In genomic region chr2:17752281-17752680, GRCh38 we compare ENCODE assay signal across 8 cellular contexts. TPM values are rescaled to one million over a fixed set of nuclear protein-coding genes. Genes with fewer than 3 reads are reported as not detected.
DNase-seq lines count a peak whose midpoint lies in the region; ATAC-seq, FAIRE-seq and TF ChIP-seq lines count a peak whose summit lies in the region.

No MANE protein-coding gene starts in this region.

- H3K27ac Mint-ChIP-seq in CD4-positive, alpha-beta memory T cell: peak overlapping the region in 5 of 7 donors; percentile 41 to 95 (median 94)

- H2AFZ ChIP-seq in SU-DHL-6 (ENCODE audit: low read depth, low read length, severe bottlenecking) (no peak overlapping the region), HepG2 (ENCODE audit: low read length) (no peak overlapping the region)

- peaks cover 19 to 34% (median 24%) of the 10 kb centered on the region in 4 donors for H3K4me1 Mint-ChIP-seq in CD4-positive, alpha-beta memory T cell

- peak; percentile 23 for ATAC-seq in GM21576 (IDR thresholded peaks at IDR 0.05; ENCODE audit: unreplicated experiment)
- no peak for ATAC-seq in HepG2

- no peak for FAIRE-seq in HepG2 (lab: Jason Lieb, UNC)

- H3K27me3 Mint-ChIP-seq in CD4-positive, alpha-beta memory T cell: no peaks in the 10 kb centered on the region

- peaks cover 0 to 9% of the 10 kb centered on the region in 2 donors for H3K36me3 Mint-ChIP-seq in CD4-positive, alpha-beta memory T cell

- peaks cover 31% of the 10 kb centered on the region for H3F3A ChIP-seq in SU-DHL-6 (ENCODE audit: insufficient read depth)

- H3K4me2 ChIP-seq in SU-DHL-6 (ENCODE audit: low read depth, low read length, poor library complexity, severe bottlenecking) (peak overlapping the region; percentile 99), HepG2 (ENCODE audit: low read depth, low read length) (peak overlapping the region; percentile 65)

- H3K9ac ChIP-seq in SU-DHL-6 (ENCODE audit: low read length): peak overlapping the region; percentile 98
- peak overlapping the region; percentile 97 for H3K9ac ChIP-seq in HepG2 (ENCODE audit: insufficient read depth, low read depth, low read length)

- CTCF ChIA-PET in CD4-positive, alpha-beta memory T cell (lab: Charles Lee; ENCODE audit: partially characterized antibody): no interaction called here
- CTCF ChIA-PET in HepG2 (lab: Yijun Ruan, JAX; ENCODE audit: low intra/inter-chr PET ratio, low total read pairs): no interaction called here

- no peak for TF ChIP-seq CTCF in SU-DHL-6 (IDR thresholded peaks at IDR 0.05; ENCODE audit: insufficient read depth, low read length, poor library complexity, severe bottlenecking)
- TF ChIP-seq CTCF in HepG2 (CRISPR knock-in tag; IDR thresholded peaks at IDR 0.05): no peak

- H3K9me3 ChIP-seq in CD4-positive, alpha-beta memory T cell (ENCODE audit: control insufficient read depth in 1 of 2, low read length in 2 of 2): no peaks in the 10 kb centered on the region
- H3K9me3 ChIP-seq in SU-DHL-6 (ENCODE audit: insufficient read depth, low read length) (no peaks in the 10 kb centered on the region), HepG2 (ENCODE audit: low read length) (no peaks in the 10 kb centered on the region)

- no peaks in the 10 kb centered on the region for H3K9me2 ChIP-seq in SU-DHL-6 (replicated peaks; ENCODE audit: insufficient read depth, low read length)

- no peaks in the 10 kb centered on the region for H3K27me3 ChIP-seq in CD4-positive, alpha-beta memory T cell (ENCODE audit: insufficient read depth, low read length)
- no peaks in the 10 kb centered on the region for H3K27me3 ChIP-seq in SU-DHL-6 (ENCODE audit: low read length)
- no peaks in the 10 kb centered on the region; a peak in 1 of 5 replicates for H3K27me3 ChIP-seq in HepG2 (ENCODE audit: control insufficient read depth in 1 of 2, insufficient read depth in 2 of 2, low read length in 2 of 2)

- H3K4me1 ChIP-seq in CD4-positive, alpha-beta memory T cell (ENCODE audit: insufficient read depth, low read length): peaks cover 31% of the 10 kb centered on the region
- H3K4me1 ChIP-seq in HepG2 (ENCODE audit: insufficient read depth, low read length): peaks cover 39% of the 10 kb centered on the region

- H3K27ac ChIP-seq in CD4-positive, alpha-beta memory T cell (ENCODE audit: low read depth, low read length): no peak overlapping the region
- H3K27ac ChIP-seq in SU-DHL-6 (ENCODE audit: low read depth, low read length) (peak overlapping the region; percentile 91), HepG2 (ENCODE audit: extremely low read length, insufficient read depth, low read length) (peak overlapping the region; percentile 99)

- POLR2A ChIA-PET in CD4-positive, alpha-beta memory T cell (lab: Charles Lee; ENCODE audit: partially characterized antibody): no interaction called here
- POLR2A ChIA-PET in HepG2 (lab: Yijun Ruan, JAX): no interaction called here

- H4K20me1 ChIP-seq in SU-DHL-6 (ENCODE audit: low read depth, low read length) (peaks cover 25% of the 10 kb centered on the region), HepG2 (ENCODE audit: insufficient read depth, low read length) (no peaks in the 10 kb centered on the region)

- in situ Hi-C loops in HepG2 (cut with HindIII; ENCODE audit: extremely low pct_ligation_motif_present, low pct_unique_long_range_greater_than_20kb): loop anchor here (10.0 kb wide), 1 partner anchor 207 kb away; the partner anchor contains the start of gene VSNL1

- BruUV-seq in HepG2 (replicated peaks; lab: Mats Ljungman, UMichigan): no TSS peak

- WGBS in HepG2 (ENCODE audit: low lambda C conversion rate): 33% methylated on average over 4 of the region's 4 CpGs

- H3K9me3 Mint-ChIP-seq in CD4-positive, alpha-beta memory T cell: no peaks in the 10 kb centered on the region

- DNase-seq in CD4-positive, alpha-beta memory T cell: no peak
- no peak for DNase-seq in HepG2 (ENCODE audit: low spot score)
- DNase-seq in NCI-H1417 treated with DMSO at 0.1 percent for 48 hours (lab: John Stamatoyannopoulos, UW): no peak
- DNase-seq in globus pallidus (ENCODE audit: low spot score): no peak
- no peak for DNase-seq in activated gamma-delta T cell (lab: John Stamatoyannopoulos, UW)
- DNase-seq in DMS114 treated with DMSO at 0.1 percent for 48 hours (lab: John Stamatoyannopoulos, UW; ENCODE audit: unreplicated experiment): no peak

- H3K4me3 Mint-ChIP-seq in CD4-positive, alpha-beta memory T cell: peak overlapping the region; percentile 84 to 97 (median 94)

- no peak for TF ChIP-seq POLR2A in HepG2 (IDR thresholded peaks at IDR 0.05; ENCODE audit: insufficient read depth in 1 of 2, low read depth in 2 of 2, low read length in 2 of 2)

- no peak for TF ChIP-seq EP300 in HepG2 (IDR thresholded peaks at IDR 0.05; ENCODE audit: low read depth in 2 of 2, low read length in 2 of 2)
- no peak for TF ChIP-seq EP300 in HepG2 (CRISPR knock-in tag; IDR thresholded peaks at IDR 0.05; ENCODE audit: borderline replicate concordance)

- H3K36me3 ChIP-seq in CD4-positive, alpha-beta memory T cell (ENCODE audit: insufficient read depth, low read length): no peaks in the 10 kb centered on the region
- H3K36me3 ChIP-seq in SU-DHL-6 (ENCODE audit: low read length) (peaks cover 7% of the 10 kb centered on the region; the same call in 1 of the 2 replicates), HepG2 (replicated peaks in 1 of 2; ENCODE audit: control insufficient read depth in 1 of 2, insufficient read depth in 2 of 2, low read length in 2 of 2) (no peaks in the 10 kb centered on the region)

- H3K4me3 ChIP-seq in CD4-positive, alpha-beta memory T cell (ENCODE audit: low read length in 2 of 2): no peak overlapping the region
- H3K4me3 ChIP-seq in SU-DHL-6 (ENCODE audit: insufficient read depth, low read length, poor library complexity, severe bottlenecking) (peak overlapping the region; percentile 90), HepG2 (replicated peaks in 1 of 3; ENCODE audit: insufficient read depth in 1 of 3, low read depth in 2 of 3, low read length in 3 of 3) (peak overlapping the region; percentile 82 to 95 (median 93); a peak in 5 of 6 replicates)

- H3K79me2 ChIP-seq in SU-DHL-6 (ENCODE audit: insufficient read depth, low read length) (peaks cover 93% of the 10 kb centered on the region), HepG2 (ENCODE audit: insufficient read depth, low read length) (peaks cover 69% of the 10 kb centered on the region)

- intact Hi-C loops in CD4-positive, alpha-beta memory T cell (cut with micrococcal nuclease): no loop called here
- intact Hi-C loops in HepG2 (cut with micrococcal nuclease; ENCODE audit: unreplicated experiment): loop anchor here (2.0 to 5.0 kb wide), 2 partner anchors 33 to 210 kb away; partner anchors contain the start of gene VSNL1

- TF ChIP-seq RAD21 in HepG2 (CRISPR knock-in tag; IDR thresholded peaks at IDR 0.05): no peak

RNA-seq across cellular contexts. Expression of gene SMC6, which starts 1.3 kb away (rescaled TPM):
- total RNA-seq in CD4-positive, alpha-beta memory T cell: 10 to 100 TPM; 19.1 to 19.2 TPM
- 10 to 100 TPM in 1 of 2 donors, 1 to 10 TPM in 1; 4.8 to 15.8 TPM for polyA plus RNA-seq in CD4-positive, alpha-beta memory T cell
- 55.3 and 69.4 TPM in 2 replicates for total RNA-seq in HepG2 (2016; rRNA removed; fragmentation: Illumina TruSeq; extraction: Trizol)
- total RNA-seq in HepG2 (2016; cell fraction: cytosol; rRNA removed; fragmentation: Illumina TruSeq; extraction: Trizol; ENCODE audit: low read depth): 14.4 and 14.5 TPM in 2 replicates
- 52.1 and 68.7 TPM in 2 replicates for total RNA-seq in HepG2 (2016; cell fraction: insoluble cytoplasmic fraction; rRNA removed; fragmentation: Illumina TruSeq; extraction: Trizol)
- total RNA-seq in HepG2 (2016; cell fraction: membrane; rRNA removed; fragmentation: Illumina TruSeq; extraction: Trizol): 26.1 and 32.5 TPM in 2 replicates
- 75.8 and 81.7 TPM in 2 replicates for total RNA-seq in HepG2 (2016; cell fraction: nucleus; rRNA removed; fragmentation: Illumina TruSeq; extraction: Trizol)
- polyA plus RNA-seq in HepG2 (2011; rRNA removed): 15.2 and 18.9 TPM in 2 replicates
- polyA plus RNA-seq in HepG2 (2011; cell fraction: cytosol; rRNA removed): 4.3 and 5.9 TPM in 2 replicates
- polyA plus RNA-seq in HepG2 (2011; cell fraction: nucleus; rRNA removed): 26.5 and 26.6 TPM in 2 replicates
- polyA plus RNA-seq in HepG2 (2012): 20.2 and 23.1 TPM in 2 replicates
- polyA plus RNA-seq in HepG2 (2016; cell fraction: cytosol; fragmentation: Illumina TruSeq; extraction: Trizol; ENCODE audit: low read depth): 1.1 and 1.3 TPM in 2 replicates
- polyA plus RNA-seq in HepG2 (2016; cell fraction: insoluble cytoplasmic fraction; fragmentation: Illumina TruSeq; extraction: Trizol; ENCODE audit: low read depth): 48.7 and 51.1 TPM in 2 replicates
- polyA plus RNA-seq in HepG2 (2016; cell fraction: membrane; fragmentation: Illumina TruSeq; extraction: Trizol; ENCODE audit: low read depth): 3.5 and 3.7 TPM in 2 replicates
- 95.1 and 101 TPM in 2 replicates for polyA plus RNA-seq in HepG2 (2016; cell fraction: nucleus; fragmentation: Illumina TruSeq; extraction: Trizol; ENCODE audit: insufficient read depth, low read depth)
- 11.0 and 14.6 TPM in 2 replicates for polyA minus RNA-seq in HepG2 (2011; rRNA and poly(A)+ RNA removed; ENCODE audit: low replicate concordance)
- polyA minus RNA-seq in HepG2 (2011; cell fraction: cytosol; rRNA and poly(A)+ RNA removed): 13.0 and 15.1 TPM in 2 replicates
- polyA minus RNA-seq in HepG2 (2011; cell fraction: nucleus; rRNA and poly(A)+ RNA removed): 65.0 and 69.2 TPM in 2 replicates

RNA-seq across cellular contexts. Expression of gene GEN1, which starts 1.7 kb away (rescaled TPM):
- 1 to 10 TPM; 6.2 TPM for total RNA-seq in CD4-positive, alpha-beta memory T cell
- under 1 TPM; 0.22 to 0.65 TPM for polyA plus RNA-seq in CD4-positive, alpha-beta memory T cell
- 26.6 and 27.1 TPM in 2 replicates for total RNA-seq in HepG2 (2016; rRNA removed; fragmentation: Illumina TruSeq; extraction: Trizol)
- total RNA-seq in HepG2 (2016; cell fraction: cytosol; rRNA removed; fragmentation: Illumina TruSeq; extraction: Trizol; ENCODE audit: low read depth): 6.3 and 9.4 TPM in 2 replicates
- 24.5 and 28.9 TPM in 2 replicates for total RNA-seq in HepG2 (2016; cell fraction: insoluble cytoplasmic fraction; rRNA removed; fragmentation: Illumina TruSeq; extraction: Trizol)
- total RNA-seq in HepG2 (2016; cell fraction: membrane; rRNA removed; fragmentation: Illumina TruSeq; extraction: Trizol): 8.2 and 8.3 TPM in 2 replicates
- total RNA-seq in HepG2 (2016; cell fraction: nucleus; rRNA removed; fragmentation: Illumina TruSeq; extraction: Trizol): 58.4 and 73.8 TPM in 2 replicates
- polyA plus RNA-seq in HepG2 (2011; rRNA removed): 5.1 and 9.9 TPM in 2 replicates
- 1.2 and 2.0 TPM in 2 replicates for polyA plus RNA-seq in HepG2 (2011; cell fraction: cytosol; rRNA removed)
- 16.1 and 23.1 TPM in 2 replicates for polyA plus RNA-seq in HepG2 (2011; cell fraction: nucleus; rRNA removed)
- 3.2 and 7.3 TPM in 2 replicates for polyA plus RNA-seq in HepG2 (2012)
- 0.68 and 1.1 TPM in 2 replicates for polyA plus RNA-seq in HepG2 (2016; cell fraction: cytosol; fragmentation: Illumina TruSeq; extraction: Trizol; ENCODE audit: low read depth)
- polyA plus RNA-seq in HepG2 (2016; cell fraction: insoluble cytoplasmic fraction; fragmentation: Illumina TruSeq; extraction: Trizol; ENCODE audit: low read depth): 10.0 and 11.1 TPM in 2 replicates
- polyA plus RNA-seq in HepG2 (2016; cell fraction: membrane; fragmentation: Illumina TruSeq; extraction: Trizol; ENCODE audit: low read depth): 1.7 and 1.9 TPM in 2 replicates
- polyA plus RNA-seq in HepG2 (2016; cell fraction: nucleus; fragmentation: Illumina TruSeq; extraction: Trizol; ENCODE audit: insufficient read depth, low read depth): 81.4 and 82.6 TPM in 2 replicates
- polyA minus RNA-seq in HepG2 (2011; rRNA and poly(A)+ RNA removed; ENCODE audit: low replicate concordance): 19.6 and 33.5 TPM in 2 replicates
- polyA minus RNA-seq in HepG2 (2011; cell fraction: cytosol; rRNA and poly(A)+ RNA removed): 4.2 and 8.8 TPM in 2 replicates
- 96.2 and 125 TPM in 2 replicates for polyA minus RNA-seq in HepG2 (2011; cell fraction: nucleus; rRNA and poly(A)+ RNA removed)

Comparison
In these comparisons a context has a peak if more than half of its experiments do, and no peak if none do; other contexts are left out.
1. H3K4me3 ChIP-seq: peak in SU-DHL-6 (single experiment) and HepG2 (3 of 3); none in CD4-positive, alpha-beta memory T cell (0 of 2).